10 cellular contexts compared by ENCODE assay signal in genomic region chr4:99366491-99366890, GRCh38. TPM values are rescaled to one million over a fixed set of nuclear protein-coding genes. Genes with fewer than 3 reads are reported as not detected.
"Had no signal": no experiment of that assay in that cellular context is flagged by ENCODE, and none has a peak within 500 bp of the region (broad histone marks: within the 10 kb centered on the region; RNA-seq: fewer than 3 reads in every experiment).

No MANE protein-coding gene starts in this region.

- H3K9ac ChIP-seq: GM23248 had no signal

- H2AFZ ChIP-seq: GM23248 had no signal

- H3K4me1 ChIP-seq: HAP-1 had no signal

- ATAC-seq: HCT116, HepG2 had no signal

- H3K36me3 ChIP-seq: HAP-1 had no signal

- FAIRE-seq: HepG2 had no signal

- DNase-seq: GM23248, GOT3, H7, HFFc6 had no signal

- H3K27ac ChIP-seq: GM23248, HL-60 had no signal

- H3K9me3 ChIP-seq: HAP-1 had no signal

- H3K4me3 ChIP-seq: GM23248, HAP-1 had no signal

RNA-seq across cellular contexts. Expression of gene ADH1C, which starts 13.9 kb away (rescaled TPM):
- total RNA-seq: GM23248, H7, HepG2, HFFc6, HT1080 had no signal

RNA-seq across cellular contexts. Expression of gene ADH1B, which starts 45.3 kb away (rescaled TPM):
- total RNA-seq: GM23248, H4, H7, HFFc6, HT1080 had no signal
